In genomic region chr4:158948071-158948470, GRCh38 we compare ENCODE assay signal across 3 cellular contexts.
TF ChIP-seq lines count a peak whose summit lies in the region.

No MANE protein-coding gene starts in this region.

TF ChIP-seq in GM23338, 12 proteins besides CTCF, POLR2A, EP300 and RAD21 (continues in another document):
- no peak for TF ChIP-seq EZH2phosphoT487 (IDR thresholded peaks at IDR 0.05; ENCODE audit: unreplicated experiment)
- TF ChIP-seq ZNF114 (CRISPR knock-in tag; IDR thresholded peaks at IDR 0.05) = no peak
- TF ChIP-seq JUNB (IDR thresholded peaks at IDR 0.05; ENCODE audit: unreplicated experiment) = no peak
- TF ChIP-seq EZH2 (IDR thresholded peaks at IDR 0.05; ENCODE audit: low read depth, unreplicated experiment) = no peak
- no peak for TF ChIP-seq REST (IDR thresholded peaks at IDR 0.05; ENCODE audit: unreplicated experiment)
- TF ChIP-seq POLR2AphosphoS5 (IDR thresholded peaks at IDR 0.05; ENCODE audit: low read depth) = no peak
- no peak for TF ChIP-seq STAT1 (IDR thresholded peaks at IDR 0.05; ENCODE audit: unreplicated experiment)
- TF ChIP-seq ETS1 (IDR thresholded peaks at IDR 0.05) = no peak

TF ChIP-seq in H1, 55 proteins besides CTCF, POLR2A, EP300 and RAD21:
- TF ChIP-seq SIX5 (IDR thresholded peaks at IDR 0.05; ENCODE audit: low read depth, low read length) (no peak), TEAD4 (IDR thresholded peaks at IDR 0.05; ENCODE audit: low read depth, low read length) (0 out of 2 replicates have a peak, but pooled peaks have one; percentile 21)

TF ChIP-seq in GM12891, 5 proteins besides CTCF, POLR2A, EP300 and RAD21:
- TF ChIP-seq POU2F2 (IDR thresholded peaks at IDR 0.05; ENCODE audit: low read depth, low read length) (no peak), TAF1 (IDR thresholded peaks at IDR 0.05; ENCODE audit: low read depth, low read length) (no peak)
